13 cellular contexts compared by ENCODE assay signal in the genomic region with DNA sequence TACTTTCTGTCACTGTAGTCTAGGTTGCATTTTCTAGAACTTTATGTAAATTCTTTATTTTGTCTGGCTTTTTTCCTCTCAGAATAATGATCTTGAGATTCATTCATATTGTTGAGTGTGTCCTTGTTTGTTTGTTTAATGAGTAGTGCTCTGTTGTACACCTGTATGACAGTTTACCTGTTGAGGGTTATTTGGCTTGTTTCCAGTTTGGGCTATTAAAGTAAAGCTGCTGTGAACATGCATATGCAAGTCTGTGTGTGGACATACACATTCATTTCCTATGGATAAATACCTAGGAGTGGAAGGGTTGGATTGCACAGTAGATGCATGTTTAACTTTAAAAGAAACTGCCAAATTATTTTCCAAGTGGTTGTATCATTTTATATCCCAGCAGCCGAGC.
"Had no signal": no experiment of that assay in that cellular context is flagged by ENCODE, and none has a peak within 500 bp of the region (broad histone marks: within the 10 kb centered on the region; RNA-seq: fewer than 3 reads in every experiment).

No MANE protein-coding gene starts in this region.

- H3K4me3 ChIP-seq: heart left ventricle, left lung, spleen, tibial nerve had no signal

- H3K4me3 Mint-ChIP-seq: activated CD4-positive, alpha-beta T cell treated with anti-CD3 and anti-CD28 coated beads, Interleukin-2, amount 10 ng/mL, durations not matched to agents 7 days and 5 days; activated naive CD8-positive, alpha-beta T cell; stimulated activated naive B cell treated with anti-CD40 and anti-IgM and Interleukin-4, amounts not matched to agents 10 μg/mL and 1 μg/mL and 100 μg/mL, for 72 hours had no signal

- H3K27ac Mint-ChIP-seq: activated CD4-positive, alpha-beta T cell treated with anti-CD3 and anti-CD28 coated beads, Interleukin-2, amount 10 ng/mL, durations not matched to agents 7 days and 5 days; activated naive CD8-positive, alpha-beta T cell; stimulated activated naive B cell treated with anti-CD40 and anti-IgM and Interleukin-4, amounts not matched to agents 10 μg/mL and 1 μg/mL and 100 μg/mL, for 72 hours had no signal

- DNase-seq: activated CD4-positive, alpha-beta T cell treated with anti-CD3 and anti-CD28 coated beads, Interleukin-2, amount 10 ng/mL, durations not matched to agents 7 days and 5 days; activated CD4-positive, CD25-positive, alpha-beta regulatory T cell; activated effector memory CD4-positive, alpha-beta T cell treated with anti-CD3 and anti-CD28 coated beads, Interleukin-2, amount 50 U/mL, for 16 hours; activated T-cell treated with anti-CD3 and anti-CD28 coated beads, Interleukin-2, amount 50 U/mL, for 1 hour; foreskin melanocyte; heart left ventricle; left lung; mesendoderm; spleen; stimulated activated CD4-positive, alpha-beta T cell treated with anti-CD3 and anti-CD28 coated beads, Interleukin-1b, Interleukin-23, amount 100 ng/mL, for 48 hours; stimulated activated naive B cell treated with anti-CD40 and anti-IgM and Interleukin-4, amounts not matched to agents 10 μg/mL and 1 μg/mL and 100 μg/mL, for 72 hours had no signal

- H3K27me3 Mint-ChIP-seq: activated naive CD8-positive, alpha-beta T cell; stimulated activated naive B cell treated with anti-CD40 and anti-IgM and Interleukin-4, amounts not matched to agents 10 μg/mL and 1 μg/mL and 100 μg/mL, for 72 hours had no signal

- H3K4me1 Mint-ChIP-seq: stimulated activated naive B cell treated with anti-CD40 and anti-IgM and Interleukin-4, amounts not matched to agents 10 μg/mL and 1 μg/mL and 100 μg/mL, for 72 hours had no signal
